ENCODE assay signal across 9 cellular contexts in the genomic region with DNA sequence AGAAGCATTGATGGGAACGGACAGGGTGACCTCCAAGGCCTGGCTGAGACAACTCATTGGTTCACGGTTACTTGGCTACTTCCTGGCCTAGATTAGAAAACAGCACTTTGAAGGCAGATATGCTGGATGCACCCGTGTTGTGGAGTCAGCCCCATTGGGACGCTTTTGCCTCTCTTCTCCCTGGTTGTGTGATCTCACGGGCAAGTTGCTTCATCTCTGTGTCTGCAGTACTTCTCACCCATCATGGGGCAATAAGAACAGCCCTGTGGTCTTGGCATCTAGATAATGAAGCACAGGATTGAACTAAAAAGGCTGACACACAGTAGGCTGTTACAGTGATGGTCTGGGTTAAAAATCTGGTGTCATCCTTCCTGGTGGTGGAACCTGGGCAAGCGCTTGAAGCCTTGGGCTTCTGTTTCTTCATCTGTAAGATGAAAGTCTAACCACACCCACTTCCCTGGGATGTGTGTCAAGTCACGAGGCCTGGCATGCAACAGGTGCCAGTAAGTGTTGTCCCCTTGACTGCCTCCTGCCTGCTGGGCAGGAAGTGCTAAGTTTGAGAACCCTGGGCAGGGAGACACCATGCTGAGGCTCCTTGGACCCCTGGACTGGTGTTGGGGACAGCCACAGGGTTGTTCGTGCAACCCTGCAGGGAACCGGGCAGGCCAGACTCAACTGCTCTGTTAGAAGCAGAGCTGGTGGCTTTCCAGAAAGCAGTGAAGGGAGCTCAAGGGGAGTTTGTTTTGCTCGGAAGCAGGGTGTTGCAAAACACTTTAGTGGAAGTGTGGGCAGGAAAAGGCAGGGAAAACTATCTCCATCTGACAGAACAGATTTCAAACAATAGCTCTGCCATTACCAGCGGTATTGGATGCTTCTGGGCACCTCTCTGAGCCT. TPM values are rescaled to one million over a fixed set of nuclear protein-coding genes. Genes with fewer than 3 reads are reported as not detected.
DNase-seq lines count a peak whose midpoint lies in the region; ATAC-seq and TF ChIP-seq lines count a peak whose summit lies in the region.
"Had no signal": no experiment of that assay in that cellular context is flagged by ENCODE, and none has a peak within 500 bp of the region (broad histone marks: within the 10 kb centered on the region; RNA-seq: fewer than 3 reads in every experiment).

No MANE protein-coding gene starts in this region.

- CTCF ChIA-PET in PC-3 (lab: Charles Lee): interaction anchor here (0.6 kb wide), 1 partner anchor 39 kb away, joined by 3 read pairs; no protein-coding TSS in a partner anchor

- in situ Hi-C loops in brain microvascular endothelial cell (cut with HindIII; ENCODE audit: low pct_ligation_motif_present, low sequenced_read_pairs): no loop called here

- ATAC-seq in PC-3 (no peak), HG03457 (IDR thresholded peaks at IDR 0.05; ENCODE audit: unreplicated experiment) (no peak)

- intact Hi-C loops in PC-3 (cut with micrococcal nuclease): no loop called here

- H3K36me3 ChIP-seq in PC-3 (ENCODE audit: low read depth, low read length) (no peaks in the 10 kb centered on the region), brain microvascular endothelial cell (replicated peaks) (no peaks in the 10 kb centered on the region)

- peaks cover 31% of the 10 kb centered on the region for H3K4me1 ChIP-seq in PC-3 (ENCODE audit: insufficient read depth, low read length)

- no peak overlapping the region for H3K4me3 Mint-ChIP-seq in HFFc6

- H3K79me2 ChIP-seq in PC-3 (ENCODE audit: low read length): no peaks in the 10 kb centered on the region

- POLR2A ChIA-PET in PC-3 (lab: Charles Lee; ENCODE audit: unreplicated experiment): no interaction called here

- BruUV-seq in PC-3 (replicated peaks; lab: Mats Ljungman, UMichigan): no TSS peak

- peaks cover 2% of the 10 kb centered on the region for H3K27me3 Mint-ChIP-seq in HFFc6 (ENCODE audit: insufficient read depth)

- H3K4me1 Mint-ChIP-seq in HFFc6 (ENCODE audit: low read depth): peaks cover 61% of the 10 kb centered on the region

- H2AFZ ChIP-seq in PC-3 (ENCODE audit: low read length): no peak overlapping the region

- TF ChIP-seq CTCF in HFFc6 (IDR thresholded peaks at IDR 0.05): 0 out of 2 replicates have a peak, but pooled peaks have one; percentile 19
- no peak for TF ChIP-seq CTCF in PC-3 (conservative IDR thresholded peaks at IDR 0.05; ENCODE audit: low read depth, low read length)
- TF ChIP-seq CTCF in brain microvascular endothelial cell (IDR thresholded peaks at IDR 0.05; ENCODE audit: low read depth, low read length, missing control alignments): no peak

- DNase-seq in HFFc6 (no peak), PC-3 (peak; percentile 38), renal cortical epithelial cell (ENCODE audit: low read depth) (peak; percentile 56), brain microvascular endothelial cell (no peak), 8988T (no peak), NCI-H82 (lab: John Stamatoyannopoulos, UW) (no peak)
- DNase-seq in central memory CD4-positive, alpha-beta T cell: peak; percentile 77
- DNase-seq: NCI-H2171 had no signal

- no peak overlapping the region for H3K27ac ChIP-seq in PC-3 (ENCODE audit: low read length)
- H3K27ac ChIP-seq in brain microvascular endothelial cell: no peak overlapping the region

- H3K9me3 ChIP-seq in PC-3 (ENCODE audit: low read length): no peaks in the 10 kb centered on the region

- H3K27ac Mint-ChIP-seq in HFFc6: no peak overlapping the region

- no peak overlapping the region for H3K4me2 ChIP-seq in PC-3 (ENCODE audit: low read length)

- H3K27me3 ChIP-seq in PC-3 (ENCODE audit: low read length) (no peaks in the 10 kb centered on the region), brain microvascular endothelial cell (replicated peaks) (no peaks in the 10 kb centered on the region)

- H3K9ac ChIP-seq in PC-3 (ENCODE audit: low read length): no peak overlapping the region

- H3K9me2 ChIP-seq in PC-3 (replicated peaks; ENCODE audit: low read length): no peaks in the 10 kb centered on the region

- H3K4me3 ChIP-seq in PC-3 (ENCODE audit: low read length): no peak overlapping the region
- no peak overlapping the region for H3K4me3 ChIP-seq in brain microvascular endothelial cell (ENCODE audit: low read depth, low read length)

- no peaks in the 10 kb centered on the region for H3K36me3 Mint-ChIP-seq in HFFc6 (ENCODE audit: low read depth)

- no peaks in the 10 kb centered on the region for H3F3A ChIP-seq in PC-3 (ENCODE audit: low read length, unreplicated experiment)

- H4K20me1 ChIP-seq in PC-3 (ENCODE audit: low read length): no peaks in the 10 kb centered on the region

- no peaks in the 10 kb centered on the region for H3K9me3 Mint-ChIP-seq in HFFc6

RNA-seq across cellular contexts. Expression of gene MAP2K3, which starts 6.0 kb away (rescaled TPM):
- total RNA-seq in HFFc6 (2021; fragmentation: NEBNext Ultra II Directional; extraction: Animal tissue kit (Norgen Biotek cat#: 25700)): 100 to 1,000 TPM; 177 to 221 (median 184) TPM
- 54.0 and 75.2 TPM in 2 replicates for total RNA-seq in PC-3 (2014; rRNA removed)
- total RNA-seq in renal cortical epithelial cell: 22.4 and 22.8 TPM in 2 replicates

RNA-seq across cellular contexts. Expression of gene NATD1, which starts 25.3 kb away (rescaled TPM):
- 1 to 10 TPM; 3.7 to 7.9 (median 4.1) TPM for total RNA-seq in HFFc6 (2021; fragmentation: NEBNext Ultra II Directional; extraction: Animal tissue kit (Norgen Biotek cat#: 25700))
- total RNA-seq in PC-3 (2014; rRNA removed): 0.69 and 0.73 TPM in 2 replicates
- total RNA-seq in renal cortical epithelial cell: 2.1 and 13.4 TPM in 2 replicates

Comparison
In these comparisons a context has a peak if more than half of its experiments do, and no peak if none do; other contexts are left out.
1. DNase-seq: peak in PC-3 (single experiment), central memory CD4-positive, alpha-beta T cell (single experiment) and renal cortical epithelial cell (single experiment); none in HFFc6 (single experiment), brain microvascular endothelial cell (single experiment), 8988T (single experiment) and NCI-H82 (single experiment).